ENCODE assay signal across 11 cellular contexts in genomic region chr1:26539722-26540121, GRCh38. TPM values are rescaled to one million over a fixed set of nuclear protein-coding genes. Genes with fewer than 3 reads are reported as not detected.
DNase-seq lines count a peak whose midpoint lies in the region; ATAC-seq and TF ChIP-seq lines count a peak whose summit lies in the region.
"Had no signal": no experiment of that assay in that cellular context is flagged by ENCODE, and none has a peak within 500 bp of the region (broad histone marks: within the 10 kb centered on the region; RNA-seq: fewer than 3 reads in every experiment).

No MANE protein-coding gene starts in this region.

- H3K9me3 Mint-ChIP-seq in activated CD4-positive, alpha-beta memory T cell treated with anti-CD3 and anti-CD28 coated beads for 36 hours, result no peaks in the 10 kb centered on the region

- TF ChIP-seq CTCF in cardiac muscle cell (IDR thresholded peaks at IDR 0.05; ENCODE audit: low read depth, low read length), result no peak
- no peak for TF ChIP-seq CTCF in right atrium auricular region (IDR thresholded peaks at IDR 0.05)
- TF ChIP-seq CTCF in upper lobe of left lung (IDR thresholded peaks at IDR 0.05), result no peak

- no peak for TF ChIP-seq POLR2A in upper lobe of left lung (IDR thresholded peaks at IDR 0.05)

- H3K27me3 ChIP-seq in cardiac muscle cell (no peaks in the 10 kb centered on the region), right atrium auricular region (no peaks in the 10 kb centered on the region), layer of hippocampus (ENCODE audit: control insufficient read depth, insufficient read depth, low read length) (no peaks in the 10 kb centered on the region), upper lobe of left lung (no peaks in the 10 kb centered on the region)
- H3K27me3 ChIP-seq: thyroid gland had no signal

- H3K36me3 ChIP-seq in cardiac muscle cell, result no peaks in the 10 kb centered on the region
- H3K36me3 ChIP-seq in right atrium auricular region, result no peaks in the 10 kb centered on the region
- H3K36me3 ChIP-seq in upper lobe of left lung, result peaks cover 0 to 24% (median 7%) of the 10 kb centered on the region in 4 donors

- no peaks in the 10 kb centered on the region for H3K9me3 ChIP-seq in cardiac muscle cell (ENCODE audit: low read depth)
- no peaks in the 10 kb centered on the region for H3K9me3 ChIP-seq in right atrium auricular region
- H3K9me3 ChIP-seq in upper lobe of left lung, result no peaks in the 10 kb centered on the region
- H3K9me3 ChIP-seq: thyroid gland had no signal

- H3K36me3 Mint-ChIP-seq in activated CD4-positive, alpha-beta memory T cell treated with anti-CD3 and anti-CD28 coated beads for 36 hours, result no peaks in the 10 kb centered on the region

- no peaks in the 10 kb centered on the region for H3K27me3 Mint-ChIP-seq in activated CD4-positive, alpha-beta memory T cell treated with anti-CD3 and anti-CD28 coated beads for 36 hours

- intact Hi-C loops in activated CD4-positive, alpha-beta memory T cell treated with anti-CD3 and anti-CD28 coated beads for 36 hours (cut with micrococcal nuclease), result loop anchor here (5.0 to 10.0 kb wide), 2 partner anchors 158 to 225 kb away; partner anchors contain the start of genes ARID1A and CD52

- H3K4me3 Mint-ChIP-seq in activated CD4-positive, alpha-beta memory T cell treated with anti-CD3 and anti-CD28 coated beads for 36 hours, result no peak overlapping the region

- WGBS in upper lobe of left lung, 2 donors, result 36 to 49% methylated on average over 6 of the region's 6 CpGs

- H3K27ac ChIP-seq in cardiac muscle cell, result peak overlapping the region; percentile 58
- no peak overlapping the region for H3K27ac ChIP-seq in right atrium auricular region
- peak overlapping the region; percentile 39 for H3K27ac ChIP-seq in layer of hippocampus (ENCODE audit: low read depth, low read length)
- H3K27ac ChIP-seq in upper lobe of left lung, result peak overlapping the region; percentile 55 to 93 (median 90)
- H3K27ac ChIP-seq: thyroid gland had no signal

- peaks cover 79% of the 10 kb centered on the region for H3K4me1 Mint-ChIP-seq in activated CD4-positive, alpha-beta memory T cell treated with anti-CD3 and anti-CD28 coated beads for 36 hours (ENCODE audit: low read depth)

- peak overlapping the region; percentile 98 for H3K27ac Mint-ChIP-seq in activated CD4-positive, alpha-beta memory T cell treated with anti-CD3 and anti-CD28 coated beads for 36 hours

- CTCF ChIA-PET in activated CD4-positive, alpha-beta memory T cell treated with anti-CD3 and anti-CD28 coated beads for 36 hours (lab: Charles Lee), result interaction anchor here (1.0 to 5.9 kb wide), 11 partner anchors 10 to 294 kb away, joined by 4 to 127 read pairs (median 14); partner anchors contain the start of gene RPS6KA1

- TF ChIP-seq EP300 in upper lobe of left lung (IDR thresholded peaks at IDR 0.05), result no peak

- peaks cover 18% of the 10 kb centered on the region for H3K4me1 ChIP-seq in cardiac muscle cell (ENCODE audit: low read depth)
- H3K4me1 ChIP-seq in right atrium auricular region, result peaks cover 0 to 14% of the 10 kb centered on the region in 2 donors
- H3K4me1 ChIP-seq in upper lobe of left lung, result peaks cover 44 to 72% (median 59%) of the 10 kb centered on the region in 4 donors

- no peak for DNase-seq in cardiac muscle cell (ENCODE audit: low read depth in 1 of 2, low spot score in 1 of 2)
- DNase-seq in right atrium auricular region (ENCODE audit: low spot score), result no peak
- DNase-seq in activated CD4-positive, alpha-beta memory T cell treated with anti-CD3 and anti-CD28 coated beads for 36 hours, result no peak
- DNase-seq in upper lobe of left lung, result peak in 1 of 2 donors; percentile 29
- DNase-seq in NCI-H1092 treated with DMSO at 0.1 percent for 48 hours (lab: John Stamatoyannopoulos, UW), result no peak
- DNase-seq in NCI-H1105 (lab: John Stamatoyannopoulos, UW), result no peak
- DNase-seq: NCI-H1436; stimulated activated CD4-positive, alpha-beta T cell treated with anti-CD3 and anti-CD28 coated beads, Interleukin-4, amount 100 ng/mL, for 1 hour; thyroid gland had no signal

- H3K4me3 ChIP-seq in cardiac muscle cell (no peak overlapping the region), right atrium auricular region (no peak overlapping the region), upper lobe of left lung (no peak overlapping the region)
- H3K4me3 ChIP-seq: thyroid gland had no signal

- ATAC-seq in upper lobe of left lung (ENCODE audit: low FRiP score in 2 of 2), result no peak
- no peak for ATAC-seq in HG02759 (IDR thresholded peaks at IDR 0.05; ENCODE audit: unreplicated experiment)

- POLR2A ChIA-PET in activated CD4-positive, alpha-beta memory T cell treated with anti-CD3 and anti-CD28 coated beads for 36 hours (lab: Charles Lee), result interaction anchor here (1.4 to 5.5 kb wide), 2 partner anchors 9 to 10 kb away, joined by 3 to 25 read pairs; partner anchors contain the start of gene RPS6KA1

RNA-seq across cellular contexts. Expression of gene RPS6KA1, which starts 10.2 kb away (rescaled TPM):
- total RNA-seq in cardiac muscle cell, result 32.4 and 46.2 TPM in 2 replicates
- polyA plus RNA-seq in cardiac muscle cell, result 22.6 and 26.9 TPM in 2 replicates
- 1 to 10 TPM; 1.8 to 6.9 TPM for total RNA-seq in right atrium auricular region
- total RNA-seq in activated CD4-positive, alpha-beta memory T cell treated with anti-CD3 and anti-CD28 coated beads for 36 hours, result 100 to 1,000 TPM; 109 to 112 TPM
- total RNA-seq in upper lobe of left lung, result 100 to 1,000 TPM in 4 of 6 donors, 10 to 100 TPM in 2; 91.1 to 161 (median 120) TPM

Comparison
In these comparisons a context has a peak if more than half of its experiments do, and no peak if none do; other contexts are left out.
1. H3K27ac ChIP-seq: peak in cardiac muscle cell (single experiment), layer of hippocampus (single experiment) and upper lobe of left lung (4 of 4); none in right atrium auricular region (0 of 2).